In genomic region chrX:132425744-132426318, GRCh38 we compare ENCODE assay signal across 19 cellular contexts.
"Had no signal": no experiment of that assay in that cellular context is flagged by ENCODE, and none has a peak within 500 bp of the region (broad histone marks: within the 10 kb centered on the region; RNA-seq: fewer than 3 reads in every experiment).

No MANE protein-coding gene starts in this region.

- H3K27me3 ChIP-seq: left lung, upper lobe of right lung had no signal

- H3K4me1 ChIP-seq: left lung, prostate gland, upper lobe of right lung had no signal

- DNase-seq: activated CD4-positive, alpha-beta memory T cell treated with anti-CD3 and anti-CD28 coated beads for 36 hours; activated CD4-positive, alpha-beta T cell treated with anti-CD3 and anti-CD28 coated beads for 4 hours; activated CD4-positive, CD25-positive, alpha-beta regulatory T cell; activated effector memory CD4-positive, alpha-beta T cell treated with Interleukin-2 at 50 U/mL for 16 hours; activated naive CD4-positive, alpha-beta T cell treated with anti-CD3 and anti-CD28 coated beads, Interleukin-2, amount 10 ng/mL, durations not matched to agents 7 days and 5 days; activated naive CD8-positive, alpha-beta T cell treated with anti-CD3 and anti-CD28 coated beads, Interleukin-2, amount 50 U/mL, for 24 hours; activated T-cell treated with anti-CD3 and anti-CD28 coated beads, Interleukin-2, amount 50 U/mL, for 72 hours; anterior cingulate cortex; effector CD4-positive, alpha-beta T cell; immature natural killer cell; left lung; midbrain; stimulated activated CD4-positive, alpha-beta T cell treated with anti-CD3 and anti-CD28 coated beads, Interleukin-4, amount 100 ng/mL, for 24 hours; stimulated activated naive CD8-positive, alpha-beta T cell treated with anti-CD3 and anti-CD28 coated beads, Interleukin-15, Interleukin-2, amounts not matched to agents 100 U/mL and 50 U/mL, for 24 hours; T-helper 17 cell; upper lobe of right lung had no signal

- H3K27ac ChIP-seq: left lung, prostate gland, upper lobe of right lung had no signal

- H3K36me3 ChIP-seq: left lung, prostate gland, upper lobe of right lung had no signal

- ATAC-seq: activated naive CD8-positive, alpha-beta T cell treated with anti-CD3 and anti-CD28 coated beads, Interleukin-2, amount 50 U/mL, for 24 hours; esophagus mucosa; left lung; natural killer cell treated with Interleukin-12 subunit alpha and Interleukin-12 subunit beta and Interleukin-15 and Interleukin-18, amount 100 ng/mL, for 72 hours; stimulated activated naive CD8-positive, alpha-beta T cell treated with anti-CD3 and anti-CD28 coated beads, Interleukin-15, Interleukin-2, amounts not matched to agents 100 U/mL and 50 U/mL, for 24 hours; T-helper 17 cell; upper lobe of right lung had no signal

- H3K4me3 ChIP-seq: left lung, prostate gland, upper lobe of right lung had no signal

- H3K9me3 ChIP-seq: left lung, prostate gland, upper lobe of right lung had no signal
